21 cellular contexts compared by ENCODE assay signal in genomic region chr1:205032512-205032911, GRCh38. TPM values are rescaled to one million over a fixed set of nuclear protein-coding genes. Genes with fewer than 3 reads are reported as not detected.
"Had no signal": no experiment of that assay in that cellular context is flagged by ENCODE, and none has a peak within 500 bp of the region (broad histone marks: within the 10 kb centered on the region; RNA-seq: fewer than 3 reads in every experiment).

No MANE protein-coding gene starts in this region.

- H3K4me3 ChIP-seq: breast epithelium, right atrium auricular region, tibial artery had no signal

- FAIRE-seq: colon, endometrium, urothelium cell line had no signal

- H3K9me3 ChIP-seq: breast epithelium, right atrium auricular region, tibial artery had no signal

- ATAC-seq: activated naive CD8-positive, alpha-beta T cell treated with anti-CD3 and anti-CD28 coated beads, Interleukin-2, amount 50 U/mL, for 24 hours; esophagus mucosa; naive thymus-derived CD8-positive, alpha-beta T cell had no signal

- DNase-seq: activated CD4-positive, alpha-beta T cell treated with anti-CD3 and anti-CD28 coated beads for 1 hour; activated CD4-positive, alpha-beta T cell treated with anti-CD3 and anti-CD28 coated beads, Interleukin-2, amount 50 U/mL, for 4 hours; activated naive CD4-positive, alpha-beta T cell treated with anti-CD3 and anti-CD28 coated beads for 36 hours; activated naive CD8-positive, alpha-beta T cell treated with anti-CD3 and anti-CD28 coated beads, Interleukin-2, amount 50 U/mL, for 24 hours; activated T-cell treated with anti-CD3 and anti-CD28 coated beads for 4 hours; aorta; kidney glomerular epithelial cell; mesenchymal stem cell; naive thymus-derived CD8-positive, alpha-beta T cell; stimulated activated CD4-positive, alpha-beta T cell treated with anti-CD3 and anti-CD28 coated beads, Interleukin-4, amount 100 ng/mL, for 24 hours; stimulated activated naive CD4-positive, alpha-beta T cell; tibial artery had no signal

- H3K27me3 ChIP-seq: breast epithelium, right atrium auricular region had no signal

- H3K4me1 ChIP-seq: breast epithelium, right atrium auricular region, tibial artery had no signal

- H3K27ac ChIP-seq: breast epithelium, right atrium auricular region, tibial artery had no signal

- H3K36me3 ChIP-seq: breast epithelium, right atrium auricular region, tibial artery had no signal

RNA-seq across cellular contexts. Expression of gene CNTN2, which starts 10.5 kb away (rescaled TPM):
- total RNA-seq: activated naive CD4-positive, alpha-beta T cell treated with anti-CD3 and anti-CD28 coated beads for 36 hours; activated T-helper 2 cell treated with anti-CD3 and anti-CD28 coated beads, Interferon-gamma antibody, Interleukin-2, Interleukin-4, amounts not matched to agents 10 μg/mL and 5 μg/mL and 100 μg/mL, durations not matched to agents 14 hours and 24 hours and 36 hours; breast epithelium; glomerular endothelial cell; naive thymus-derived CD8-positive, alpha-beta T cell; progenitor cell of endocrine pancreas had no signal
- polyA plus RNA-seq: aorta; naive thymus-derived CD8-positive, alpha-beta T cell had no signal
